In the genomic region with DNA sequence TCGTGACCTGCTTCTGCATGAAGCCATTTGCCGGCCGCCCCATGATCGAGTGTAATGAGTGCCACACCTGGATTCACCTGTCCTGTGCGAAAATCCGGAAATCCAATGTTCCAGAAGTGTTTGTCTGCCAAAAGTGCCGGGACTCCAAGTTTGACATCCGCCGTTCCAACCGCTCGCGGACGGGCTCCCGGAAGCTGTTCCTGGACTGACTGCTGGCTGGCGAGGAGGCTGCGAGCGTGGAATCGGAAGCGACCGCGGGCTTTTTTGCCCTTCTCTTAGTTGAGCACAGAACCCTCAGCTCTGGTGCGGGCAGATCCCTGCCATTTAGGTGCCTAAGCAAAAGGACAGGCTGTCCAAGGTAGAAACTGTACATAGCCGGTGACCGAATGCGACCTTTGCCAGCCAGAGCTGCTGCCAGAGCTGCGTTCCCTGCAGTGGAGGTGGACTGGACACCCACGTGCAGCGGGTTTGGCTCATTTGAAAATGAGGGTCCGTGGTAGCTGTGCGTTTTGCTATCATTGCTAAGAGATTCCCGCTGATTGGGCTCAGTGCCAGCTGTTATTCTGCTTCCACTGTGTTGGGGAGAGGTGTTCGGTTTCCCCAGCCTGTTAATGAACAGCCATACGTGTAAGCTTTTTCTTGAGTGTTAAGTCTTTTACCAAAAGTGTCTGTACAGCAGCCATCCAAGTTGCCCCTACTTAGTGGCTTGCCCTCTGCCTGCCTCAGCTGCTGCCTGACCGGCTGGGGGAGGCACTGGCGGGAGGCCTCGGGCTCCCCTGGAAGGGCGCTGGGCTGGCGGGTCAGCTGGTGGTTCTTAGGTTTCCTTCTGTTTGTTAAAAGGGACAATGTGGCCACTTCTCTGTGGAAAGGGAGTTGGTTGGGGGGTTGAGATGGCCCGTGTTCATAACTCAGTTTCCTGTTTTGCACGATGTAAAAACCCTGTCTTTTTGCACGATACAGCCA, we compare ENCODE assay signal across 26 cellular contexts. TPM values are rescaled to one million over a fixed set of nuclear protein-coding genes. Genes with fewer than 3 reads are reported as not detected.
DNase-seq lines count a peak whose midpoint lies in the region; ATAC-seq and TF ChIP-seq lines count a peak whose summit lies in the region.
"Had no signal": no experiment of that assay in that cellular context is flagged by ENCODE, and none has a peak within 500 bp of the region (broad histone marks: within the 10 kb centered on the region; RNA-seq: fewer than 3 reads in every experiment).

No MANE protein-coding gene starts in this region.

- H3K4me3 ChIP-seq in Panc1 (ENCODE audit: low read depth in 2 of 2, low read length in 2 of 2) (no peak overlapping the region), esophagus muscularis mucosa (no peak overlapping the region), parathyroid adenoma (ENCODE audit: low read depth, low read length) (peak overlapping the region; percentile 1), HAP-1 (no peak overlapping the region)
- H3K4me3 ChIP-seq: SJCRH30, skin epidermis, upper lobe of left lung had no signal

- H3K27me3 ChIP-seq in Panc1 (ENCODE audit: control insufficient read depth, insufficient read depth, low read length) (no peaks in the 10 kb centered on the region), esophagus muscularis mucosa (no peaks in the 10 kb centered on the region), parathyroid adenoma (ENCODE audit: control insufficient read depth, insufficient read depth, low read length) (no peaks in the 10 kb centered on the region), HAP-1 (ENCODE audit: low read depth) (no peaks in the 10 kb centered on the region)
- H3K27me3 ChIP-seq: brain microvascular endothelial cell, SJCRH30, upper lobe of left lung had no signal

- BruUV-seq in Panc1 (replicated peaks; lab: Mats Ljungman, UMichigan) = no TSS peak

- H3K9me3 ChIP-seq in Panc1 (ENCODE audit: control insufficient read depth, insufficient read depth, low read depth, low read length) (no peaks in the 10 kb centered on the region), esophagus muscularis mucosa (no peaks in the 10 kb centered on the region), parathyroid adenoma (ENCODE audit: control insufficient read depth, low read length) (no peaks in the 10 kb centered on the region), HAP-1 (no peaks in the 10 kb centered on the region)
- H3K9me3 ChIP-seq: SJCRH30, upper lobe of left lung had no signal

- ATAC-seq in Panc1 = no peak

- H3K27ac ChIP-seq in C4-2B (peak overlapping the region; percentile 85), Panc1 (ENCODE audit: low read length) (peak overlapping the region; percentile 79), esophagus muscularis mucosa (replicated peaks in 1 of 4) (peak overlapping the region; percentile 7 to 92 (median 71)), parathyroid adenoma (peak overlapping the region; percentile 87)
- H3K27ac ChIP-seq: brain microvascular endothelial cell, HL-60, SJCRH30, skin epidermis, upper lobe of left lung had no signal

- TF ChIP-seq CTCF in C4-2B (conservative IDR thresholded peaks at IDR 0.05) = no peak
- no peak for TF ChIP-seq CTCF in Panc1 (IDR thresholded peaks at IDR 0.05)
- TF ChIP-seq CTCF in esophagus muscularis mucosa (IDR thresholded peaks at IDR 0.05) = no peak
- no peak for TF ChIP-seq CTCF in parathyroid adenoma (IDR thresholded peaks at IDR 0.05)

- in situ Hi-C loops in Panc1 (cut with HindIII; ENCODE audit: low pct_unique_long_range_greater_than_20kb, low sequenced_read_pairs) = no loop called here
- in situ Hi-C loops in HAP-1 (cut with MboI; ENCODE audit: low sequenced_read_pairs) = no loop called here

- H3K36me3 ChIP-seq in Panc1 (ENCODE audit: control insufficient read depth, insufficient read depth, low read length) = peaks cover 4% of the 10 kb centered on the region; the same call in 1 of the 2 replicates
- H3K36me3 ChIP-seq in esophagus muscularis mucosa = peaks cover 30 to 71% (median 49%) of the 10 kb centered on the region in 4 donors
- H3K36me3 ChIP-seq in parathyroid adenoma (ENCODE audit: control insufficient read depth, insufficient read depth, low read length) = no peaks in the 10 kb centered on the region
- H3K36me3 ChIP-seq in HAP-1 (replicated peaks) = peaks cover 65% of the 10 kb centered on the region

- H2AFZ ChIP-seq in parathyroid adenoma = no peak overlapping the region

- CTCF ChIA-PET in Panc1 (lab: Charles Lee) = no interaction called here

- TF ChIP-seq EP300 in esophagus muscularis mucosa (IDR thresholded peaks at IDR 0.05) = no peak

- no peak for TF ChIP-seq POLR2A in esophagus muscularis mucosa (IDR thresholded peaks at IDR 0.05; ENCODE audit: low read depth)

- no peak for DNase-seq in Panc1 (ENCODE audit: low read depth, low spot score)
- no peak for DNase-seq in esophagus muscularis mucosa (ENCODE audit: extremely low spot score)
- DNase-seq in NCI-H2029 treated with DMSO at 0.1 percent for 48 hours (lab: John Stamatoyannopoulos, UW) = no peak
- no peak for DNase-seq in HUDEP-2 (lab: John Stamatoyannopoulos, UW; ENCODE audit: unreplicated experiment in 76 of 76)
- DNase-seq in HAP-1 (ENCODE audit: low spot score in 2 of 2) = no peak
- DNase-seq in ecto neural progenitor cell (ENCODE audit: low spot score) = no peak
- DNase-seq: activated CD4-positive, alpha-beta T cell treated with anti-CD3 and anti-CD28 coated beads, Interleukin-2, amount 50 U/mL, for 4 hours; activated CD4-positive, CD25-positive, alpha-beta regulatory T cell; activated naive CD4-positive, alpha-beta T cell treated with anti-CD3 and anti-CD28 coated beads for 36 hours; amniotic stem cell; brain microvascular endothelial cell; effector CD4-positive, alpha-beta T cell; erythroblast; head of caudate nucleus; HFFc6; Kasumi-1; MV-4-11; NCI-H2171 treated with DMSO at 0.1 percent for 48 hours; NCI-H510A treated with DMSO at 0.1 percent for 48 hours; SJCRH30; stimulated activated CD4-positive, alpha-beta T cell treated with anti-CD3 and anti-CD28 coated beads, Interleukin-2, amount 100 ng/mL, for 24 hours had no signal

- 91% methylated on average over 15 of the region's 41 CpGs for WGBS in esophagus muscularis mucosa

- peaks cover 6% of the 10 kb centered on the region for H3K79me2 ChIP-seq in parathyroid adenoma

- POLR2A ChIA-PET in Panc1 (lab: Charles Lee) = no interaction called here

- H3K9ac ChIP-seq in parathyroid adenoma = no peak overlapping the region

- peak overlapping the region; percentile 84 for H3K4me2 ChIP-seq in parathyroid adenoma (ENCODE audit: low read length)

- peaks cover 36% of the 10 kb centered on the region for H3K4me1 ChIP-seq in Panc1 (ENCODE audit: control insufficient read depth, insufficient read depth, low read length)
- peaks cover 17 to 56% (median 43%) of the 10 kb centered on the region in 4 donors for H3K4me1 ChIP-seq in esophagus muscularis mucosa
- H3K4me1 ChIP-seq in parathyroid adenoma = peaks cover 22% of the 10 kb centered on the region
- H3K4me1 ChIP-seq in HAP-1 = peaks cover 9% of the 10 kb centered on the region

- intact Hi-C loops in Panc1 (cut with micrococcal nuclease; ENCODE audit: unreplicated experiment) = no loop called here
- intact Hi-C loops in esophagus muscularis mucosa (cut with DNase I) = no loop called here

RNA-seq across cellular contexts. Expression of gene THAP3, which starts 3.0 kb away (rescaled TPM):
- total RNA-seq in Panc1 (2021; ENCODE audit: unreplicated experiment) (24.9 TPM), esophagus muscularis mucosa (10 to 100 TPM; 13.8 to 34.6 (median 25.0) TPM)
- polyA plus RNA-seq in Panc1 (2012; ENCODE audit: insufficient read length) = 35.1 TPM

RNA-seq across cellular contexts. Expression of gene PHF13, which starts 8.2 kb away (rescaled TPM):
- total RNA-seq in Panc1 (2021; ENCODE audit: unreplicated experiment) (41.8 TPM), esophagus muscularis mucosa (10 to 100 TPM; 16.6 to 32.1 (median 27.9) TPM)
- 24.0 TPM for polyA plus RNA-seq in Panc1 (2012; ENCODE audit: insufficient read length)

RNA-seq across cellular contexts. Expression of gene KLHL21, which starts 19.0 kb away (rescaled TPM):
- total RNA-seq in Panc1 (2021; ENCODE audit: unreplicated experiment) = 35.9 TPM
- polyA plus RNA-seq in Panc1 (2012; ENCODE audit: insufficient read length) = 43.9 TPM
- total RNA-seq in esophagus muscularis mucosa = 100 to 1,000 TPM in 3 of 4 donors, 10 to 100 TPM in 1; 98.4 to 184 (median 130) TPM

RNA-seq across cellular contexts. Expression of gene ZBTB48, which starts 41.9 kb away (rescaled TPM):
- total RNA-seq in Panc1 (2021; ENCODE audit: unreplicated experiment) (40.7 TPM), esophagus muscularis mucosa (10 to 100 TPM; 15.0 to 24.9 (median 16.4) TPM)
- polyA plus RNA-seq in Panc1 (2012; ENCODE audit: insufficient read length) = 41.3 TPM
